ENCODE assay signal across 4 cellular contexts in genomic region chr1:66728716-66729115, GRCh38. TPM values are rescaled to one million over a fixed set of nuclear protein-coding genes. Genes with fewer than 3 reads are reported as not detected.
"Had no signal": no experiment of that assay in that cellular context is flagged by ENCODE, and none has a peak within 500 bp of the region (broad histone marks: within the 10 kb centered on the region; RNA-seq: fewer than 3 reads in every experiment).

No MANE protein-coding gene starts in this region.

RNA-seq across cellular contexts. Expression of gene DYNLT5, which starts 23.5 kb away (rescaled TPM):
- total RNA-seq: activated naive CD4-positive, alpha-beta T cell treated with anti-CD3 and anti-CD28 coated beads, Interleukin-2, amount 50 U/mL, for 72 hours; activated T-cell treated with anti-CD3 and anti-CD28 coated beads, Interleukin-2, amount 50 U/mL, for 72 hours; chondrocyte; T-helper 2 cell treated with Interferon-gamma antibody and Interleukin-4, amounts not matched to agents 100 ng/mL and 5 ng/mL, for 36 hours had no signal
